In genomic region chr1:93005252-93005598, GRCh38 we compare ENCODE assay signal across 1 cellular context.
TF ChIP-seq lines count a peak whose summit lies in the region.

No MANE protein-coding gene starts in this region.

TF ChIP-seq in GM12878, 131 proteins besides CTCF, POLR2A, EP300 and RAD21 (continued from another document):
- no peak for TF ChIP-seq BCL3 (IDR thresholded peaks at IDR 0.05; ENCODE audit: borderline replicate concordance, insufficient read depth, low read depth, low read length, poor library complexity, severe bottlenecking)
- no peak for TF ChIP-seq JUNB (IDR thresholded peaks at IDR 0.05)
- no peak for TF ChIP-seq TBL1XR1 (IDR thresholded peaks at IDR 0.05; ENCODE audit: low read depth, low read length)
- TF ChIP-seq E4F1 (IDR thresholded peaks at IDR 0.05; ENCODE audit: borderline replicate concordance, partially characterized antibody) = no peak
- TF ChIP-seq RFX5 (IDR thresholded peaks at IDR 0.05; ENCODE audit: low read depth, low read length) = no peak
- no peak for TF ChIP-seq REST (IDR thresholded peaks at IDR 0.05; ENCODE audit: low read depth, low read length)
- no peak for TF ChIP-seq NFIC (IDR thresholded peaks at IDR 0.05; ENCODE audit: low read depth, low read length)
- no peak for TF ChIP-seq POLR2AphosphoS5 (IDR thresholded peaks at IDR 0.05; ENCODE audit: low read length)
- TF ChIP-seq HDAC6 (IDR thresholded peaks at IDR 0.05; ENCODE audit: unreplicated experiment) = no peak
- TF ChIP-seq BCL11A (IDR thresholded peaks at IDR 0.05; ENCODE audit: low read depth, low read length) = no peak
- TF ChIP-seq EZH2 (IDR thresholded peaks at IDR 0.05; ENCODE audit: borderline replicate concordance, control insufficient read depth, low read depth, low read length) = no peak
- no peak for TF ChIP-seq CHD1 (IDR thresholded peaks at IDR 0.05; ENCODE audit: low read depth, low read length)
- no peak for TF ChIP-seq BACH1 (IDR thresholded peaks at IDR 0.05; ENCODE audit: borderline replicate concordance)
- TF ChIP-seq, protein P1, sequence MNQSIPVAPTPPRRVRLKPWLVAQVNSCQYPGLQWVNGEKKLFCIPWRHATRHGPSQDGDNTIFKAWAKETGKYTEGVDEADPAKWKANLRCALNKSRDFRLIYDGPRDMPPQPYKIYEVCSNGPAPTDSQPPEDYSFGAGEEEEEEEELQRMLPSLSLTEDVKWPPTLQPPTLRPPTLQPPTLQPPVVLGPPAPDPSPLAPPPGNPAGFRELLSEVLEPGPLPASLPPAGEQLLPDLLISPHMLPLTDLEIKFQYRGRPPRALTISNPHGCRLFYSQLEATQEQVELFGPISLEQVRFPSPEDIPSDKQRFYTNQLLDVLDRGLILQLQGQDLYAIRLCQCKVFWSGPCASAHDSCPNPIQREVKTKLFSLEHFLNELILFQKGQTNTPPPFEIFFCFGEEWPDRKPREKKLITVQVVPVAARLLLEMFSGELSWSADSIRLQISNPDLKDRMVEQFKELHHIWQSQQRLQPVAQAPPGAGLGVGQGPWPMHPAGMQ (IDR thresholded peaks at IDR 0.05; ENCODE audit: borderline replicate concordance) = no peak
- no peak for TF ChIP-seq RB1 (IDR thresholded peaks at IDR 0.05; ENCODE audit: borderline replicate concordance)
- no peak for TF ChIP-seq ASH2L (IDR thresholded peaks at IDR 0.05; ENCODE audit: borderline replicate concordance, low read depth)
- no peak for TF ChIP-seq EED (IDR thresholded peaks at IDR 0.05; ENCODE audit: low read depth)
- TF ChIP-seq TCF12 (IDR thresholded peaks at IDR 0.05; ENCODE audit: low read depth, low read length) = no peak
